ENCODE assay signal across 25 cellular contexts in genomic region chr5:108386345-108387061, GRCh38. TPM values are rescaled to one million over a fixed set of nuclear protein-coding genes. Genes with fewer than 3 reads are reported as not detected.
DNase-seq lines count a peak whose midpoint lies in the region; ATAC-seq lines count a peak whose summit lies in the region.
"Had no signal": no experiment of that assay in that cellular context is flagged by ENCODE, and none has a peak within 500 bp of the region (broad histone marks: within the 10 kb centered on the region; RNA-seq: fewer than 3 reads in every experiment).

No MANE protein-coding gene starts in this region.

- peaks cover 7% of the 10 kb centered on the region for H3K4me1 ChIP-seq in ACC112 (ENCODE audit: control insufficient read depth, insufficient read depth, low read length, unreplicated experiment)

- H3K27ac ChIP-seq in ACC112 (ENCODE audit: low read depth, low read length) = 0 out of 2 replicates have a peak overlapping the region, but pooled peaks have one; percentile 5
- H3K27ac ChIP-seq: A549, testis, WERI-Rb-1 had no signal

- no peaks in the 10 kb centered on the region for H3K9me3 Mint-ChIP-seq in activated naive CD4-positive, alpha-beta T cell treated with anti-CD3 and anti-CD28 coated beads, Interleukin-2, amount 50 U/mL, for 72 hours
- H3K9me3 Mint-ChIP-seq: endodermal cell, nephron had no signal

- no peak overlapping the region for H3K4me3 ChIP-seq in ACC112 (ENCODE audit: low read depth, low read length)
- H3K4me3 ChIP-seq: A549, testis had no signal

- no peaks in the 10 kb centered on the region for H3K27me3 ChIP-seq in ACC112 (ENCODE audit: insufficient read depth, low read length)
- H3K27me3 ChIP-seq: testis had no signal

- no peak overlapping the region for H3K27ac Mint-ChIP-seq in activated naive CD4-positive, alpha-beta T cell treated with anti-CD3 and anti-CD28 coated beads, Interleukin-2, amount 50 U/mL, for 72 hours
- H3K27ac Mint-ChIP-seq: endodermal cell, nephron had no signal

- no peaks in the 10 kb centered on the region for H3K79me2 ChIP-seq in ACC112 (ENCODE audit: control insufficient read depth, insufficient read depth, low read length, unreplicated experiment)

- peaks cover 0 to 7% of the 10 kb centered on the region in 2 donors for H3K36me3 Mint-ChIP-seq in activated naive CD4-positive, alpha-beta T cell treated with anti-CD3 and anti-CD28 coated beads, Interleukin-2, amount 50 U/mL, for 72 hours

- DNase-seq in H4 (ENCODE audit: low spot score) (peak; percentile 17), amniotic epithelial cell (ENCODE audit: low read depth) (peak; percentile 87), hepatic stellate cell (ENCODE audit: low spot score) (peak; percentile 22), epidermal melanocyte (ENCODE audit: insufficient read length, low spot score) (no peak), Ammon's horn (ENCODE audit: low spot score) (no peak)
- DNase-seq in activated CD8-positive, alpha-beta memory T cell treated with anti-CD3 and anti-CD28 coated beads for 24 hours = no peak
- DNase-seq in activated naive CD4-positive, alpha-beta T cell treated with anti-CD3 and anti-CD28 coated beads, Interleukin-2, amount 50 U/mL, for 72 hours (ENCODE audit: low spot score in 2 of 2) = no peak
- DNase-seq: activated CD4-positive, alpha-beta T cell treated with anti-CD3 and anti-CD28 coated beads, Interleukin-2, amount 50 U/mL, for 48 hours; activated naive CD4-positive, alpha-beta T cell treated with Interleukin-2 at 50 U/mL for 16 hours; activated T-cell treated with anti-CD3 and anti-CD28 coated beads for 4 hours; DMS53; endodermal cell; Kasumi-1; left cardiac atrium; mesendoderm; NCI-H1092 treated with DMSO at 0.1 percent for 48 hours; NCI-H2081; NCI-H524 treated with DMSO at 0.1 percent for 48 hours; Right ventricle myocardium superior; T-helper 1 cell; testis; WERI-Rb-1 had no signal

- H2AFZ ChIP-seq in ACC112 (ENCODE audit: low read length, unreplicated experiment) = no peak overlapping the region

- H3K36me3 ChIP-seq in ACC112 (ENCODE audit: insufficient read depth, low read length) = no peaks in the 10 kb centered on the region

- no peak for ATAC-seq in activated naive CD4-positive, alpha-beta T cell treated with anti-CD3 and anti-CD28 coated beads, Interleukin-2, amount 50 U/mL, for 72 hours
- ATAC-seq: A549, left cardiac atrium had no signal

RNA-seq across cellular contexts. Expression of gene FBXL17, which starts 4.6 kb away (rescaled TPM):
- total RNA-seq in H4 (2014; rRNA removed; shearing (Covaris generic)) = 14.9 and 18.0 TPM in 2 replicates
- 1 to 10 TPM; 3.1 to 7.0 TPM for total RNA-seq in activated naive CD4-positive, alpha-beta T cell treated with anti-CD3 and anti-CD28 coated beads, Interleukin-2, amount 50 U/mL, for 72 hours

Comparison
In these comparisons a context has a peak if more than half of its experiments do, and no peak if none do; other contexts are left out.
1. DNase-seq: peak in H4 (single experiment), amniotic epithelial cell (single experiment) and hepatic stellate cell (single experiment); none in epidermal melanocyte (single experiment), activated CD8-positive, alpha-beta memory T cell treated with anti-CD3 and anti-CD28 coated beads for 24 hours (single experiment), activated naive CD4-positive, alpha-beta T cell treated with anti-CD3 and anti-CD28 coated beads, Interleukin-2, amount 50 U/mL, for 72 hours (0 of 2) and Ammon's horn (single experiment).